ENCODE assay signal across 15 cellular contexts in the genomic region with DNA sequence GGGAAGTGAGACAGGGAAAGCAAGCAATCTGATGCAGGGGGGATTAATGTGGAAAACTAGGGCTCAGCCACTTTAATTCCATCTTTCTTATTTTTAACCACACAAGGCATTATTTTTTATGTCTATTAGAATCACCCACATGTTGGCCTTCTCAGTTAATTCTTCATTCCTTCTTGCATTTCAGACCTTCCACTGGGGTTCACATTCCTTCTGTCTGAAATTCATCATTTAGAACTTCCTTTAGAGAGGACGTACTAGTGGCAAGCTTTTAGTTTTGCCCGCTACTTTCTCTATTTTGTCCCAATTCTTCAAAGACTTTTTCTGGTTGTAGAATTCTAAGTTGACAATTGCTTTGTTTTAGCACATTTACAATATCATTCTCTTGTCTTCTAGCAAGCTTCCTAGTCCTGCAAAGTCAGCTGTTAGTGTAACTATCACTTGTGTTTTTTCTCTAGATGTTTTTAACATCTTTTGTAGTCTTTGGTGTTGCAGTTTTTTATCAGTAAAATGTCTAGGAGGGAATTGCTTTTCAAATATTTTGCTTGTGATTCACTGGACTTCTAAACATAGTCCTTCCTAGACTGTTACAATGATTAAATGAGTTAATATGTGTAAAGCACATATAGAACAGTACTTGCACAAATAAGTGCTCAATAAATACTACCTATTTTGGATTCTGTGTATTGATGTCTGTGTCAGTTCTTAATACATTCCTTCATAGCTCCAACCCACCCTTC. TPM values are rescaled to one million over a fixed set of nuclear protein-coding genes. Genes with fewer than 3 reads are reported as not detected.
DNase-seq lines count a peak whose midpoint lies in the region; ATAC-seq and TF ChIP-seq lines count a peak whose summit lies in the region.
"Had no signal": no experiment of that assay in that cellular context is flagged by ENCODE, and none has a peak within 500 bp of the region (broad histone marks: within the 10 kb centered on the region; RNA-seq: fewer than 3 reads in every experiment).

No MANE protein-coding gene starts in this region.

- peak overlapping the region; percentile 78 for H3K4me3 ChIP-seq in adipocyte (ENCODE audit: low read length)
- no peak overlapping the region for H3K4me3 ChIP-seq in lower lobe of right lung
- H3K4me3 ChIP-seq in thoracic aorta = peak overlapping the region; percentile 48
- H3K4me3 ChIP-seq: lung had no signal

- H3K9me3 ChIP-seq in adipocyte (ENCODE audit: control insufficient read depth, low read length) = no peaks in the 10 kb centered on the region
- H3K9me3 ChIP-seq in lower lobe of right lung = no peaks in the 10 kb centered on the region
- H3K9me3 ChIP-seq in thoracic aorta = no peaks in the 10 kb centered on the region

- DNase-seq in HCEC 1CT (peak; percentile 50), adipocyte (ENCODE audit: low read depth) (no peak), lower lobe of right lung (no peak), thoracic aorta (ENCODE audit: low spot score) (no peak), activated T-cell treated with anti-CD3 and anti-CD28 coated beads for 4 hours (no peak), posterior vena cava (ENCODE audit: low spot score) (no peak)
- DNase-seq: activated CD8-positive, alpha-beta T cell treated with anti-CD3 and anti-CD28 coated beads for 36 hours; C1 segment of cervical spinal cord; DMS 273 treated with DMSO at 0.1 percent for 48 hours; natural killer cell; NCI-H82; T-helper 1 cell had no signal

- H3K9ac ChIP-seq in adipocyte (ENCODE audit: low read length) = peak overlapping the region; percentile 85

- intact Hi-C loops in lower lobe of right lung (cut with DNase I) = no loop called here
- intact Hi-C loops in posterior vena cava (cut with DNase I) = no loop called here

- H3K27ac ChIP-seq in lower lobe of right lung (peak overlapping the region; percentile 48), thoracic aorta (peak overlapping the region; percentile 94 to 99)

- no peak for ATAC-seq in lower lobe of right lung
- no peak for ATAC-seq in thoracic aorta (ENCODE audit: insufficient number of reproducible peaks, low FRiP score, low read depth)
- no peak for ATAC-seq in HG03571 (IDR thresholded peaks at IDR 0.05; ENCODE audit: unreplicated experiment)
- ATAC-seq: activated CD8-positive, alpha-beta T cell treated with anti-CD3 and anti-CD28 coated beads for 36 hours; natural killer cell had no signal

- H3K4me1 ChIP-seq in adipocyte (ENCODE audit: control insufficient read depth, insufficient read depth, low read length) (peaks cover 49% of the 10 kb centered on the region), lower lobe of right lung (peaks cover 41% of the 10 kb centered on the region), thoracic aorta (ENCODE audit: control insufficient read depth in 1 of 2, low read depth in 2 of 2) (peaks cover 34 to 53% of the 10 kb centered on the region in 2 donors)

- H3K27me3 ChIP-seq in adipocyte (replicated peaks; ENCODE audit: control insufficient read depth, insufficient read depth, low read length) = no peaks in the 10 kb centered on the region
- no peaks in the 10 kb centered on the region for H3K27me3 ChIP-seq in lower lobe of right lung (ENCODE audit: low read depth)
- H3K27me3 ChIP-seq in thoracic aorta (replicated peaks; ENCODE audit: insufficient read depth) = no peaks in the 10 kb centered on the region

- TF ChIP-seq CTCF in lower lobe of right lung (IDR thresholded peaks at IDR 0.05) = no peak
- no peak for TF ChIP-seq CTCF in thoracic aorta (IDR thresholded peaks at IDR 0.05)

- H3K36me3 ChIP-seq in adipocyte (ENCODE audit: control insufficient read depth, insufficient read depth, low read length, severe bottlenecking) (no peaks in the 10 kb centered on the region), lower lobe of right lung (no peaks in the 10 kb centered on the region), thoracic aorta (no peaks in the 10 kb centered on the region)

RNA-seq across cellular contexts. Expression of a gene that starts 5.5 kb away (rescaled TPM):
- total RNA-seq in lower lobe of right lung = 162 TPM
- 1,000 to 10,000 TPM in 1 of 2 donors, 100 to 1,000 TPM in 1; 583 to 1,213 TPM for total RNA-seq in thoracic aorta
- 100 to 1,000 TPM; 631 to 647 TPM for total RNA-seq in posterior vena cava
- total RNA-seq: activated CD8-positive, alpha-beta T cell treated with anti-CD3 and anti-CD28 coated beads for 36 hours; activated T-helper 1 cell treated with anti-CD3 and anti-CD28 coated beads, Interleukin-12 subunit alpha, Interleukin-12 subunit beta, Interleukin-2, Interleukin-4 antibody, amounts not matched to agents 30 ng/mL and 10 ng/mL and 1 ng/mL, durations not matched to agents 14 hours and 24 hours and 36 hours had no signal
